Comparison of ENCODE assay signal across 7 cellular contexts in genomic region chr1:23559985-23560755, GRCh38. TPM values are rescaled to one million over a fixed set of nuclear protein-coding genes. Genes with fewer than 3 reads are reported as not detected.
DNase-seq lines count a peak whose midpoint lies in the region; ATAC-seq and TF ChIP-seq lines count a peak whose summit lies in the region.

No MANE protein-coding gene starts in this region.

- H2AFZ ChIP-seq in PC-9: peak overlapping the region; percentile 48; the same call in 1 of the 2 replicates

- H3K9me3 Mint-ChIP-seq in progenitor cell of endocrine pancreas (ENCODE audit: low read depth): no peaks in the 10 kb centered on the region

- POLR2A ChIA-PET in PC-9 (lab: Charles Lee; ENCODE audit: unreplicated experiment): interaction anchor here (0.6 to 0.8 kb wide), 5 partner anchors 14 to 216 kb away, joined by 3 to 33 read pairs (median 7); partner anchors contain the start of gene HNRNPR

- H3K4me3 ChIP-seq in GM12864 (ENCODE audit: low read depth, low read length) (peak overlapping the region; percentile 84; the same call in 1 of the 2 replicates), PC-9 (peak overlapping the region; percentile 67; the same call in 1 of the 2 replicates)

- peaks cover 40% of the 10 kb centered on the region for H3K4me1 ChIP-seq in PC-9 (replicated peaks; ENCODE audit: insufficient read depth)

- CTCF ChIA-PET in PC-9 (lab: Charles Lee): interaction anchor here (0.6 to 1.0 kb wide), 3 partner anchors 17 to 152 kb away, joined by 3 to 4 read pairs (median 3); no protein-coding TSS in a partner anchor

- BruUV-seq in PC-9 (replicated peaks; lab: Mats Ljungman, UMichigan): no TSS peak

- ATAC-seq in GM18519 (IDR thresholded peaks at IDR 0.05; ENCODE audit: low FRiP score, unreplicated experiment) (no peak), HG03108 (IDR thresholded peaks at IDR 0.05; ENCODE audit: unreplicated experiment) (no peak)

- H3K4me3 Mint-ChIP-seq in progenitor cell of endocrine pancreas (ENCODE audit: low read depth): peak overlapping the region; percentile 96

- TF ChIP-seq CTCF in GM12864 (IDR thresholded peaks at IDR 0.05; ENCODE audit: low read depth, low read length, missing control alignments) (no peak), PC-9 (conservative IDR thresholded peaks at IDR 0.05) (no peak), progenitor cell of endocrine pancreas (IDR thresholded peaks at IDR 0.05; ENCODE audit: unreplicated experiment) (no peak)

- H3K36me3 Mint-ChIP-seq in progenitor cell of endocrine pancreas (ENCODE audit: insufficient read depth): peaks cover 16% of the 10 kb centered on the region

- H3K4me1 Mint-ChIP-seq in progenitor cell of endocrine pancreas (ENCODE audit: low read depth): peaks cover 71% of the 10 kb centered on the region

- H3K27ac Mint-ChIP-seq in progenitor cell of endocrine pancreas: peak overlapping the region; percentile 100

- peak overlapping the region; percentile 89 for H3K4me2 ChIP-seq in PC-9

- no peaks in the 10 kb centered on the region for H3K27me3 Mint-ChIP-seq in progenitor cell of endocrine pancreas

- H3K9me2 ChIP-seq in PC-9 (ENCODE audit: insufficient read depth): no peaks in the 10 kb centered on the region

- H4K20me1 ChIP-seq in PC-9 (ENCODE audit: insufficient read depth): no peaks in the 10 kb centered on the region

- intact Hi-C loops in PC-9 (cut with micrococcal nuclease; ENCODE audit: unreplicated experiment): loop anchor here (1.0 to 2.0 kb wide), 3 partner anchors 17 to 67 kb away; no protein-coding TSS in a partner anchor

- peaks cover 41% of the 10 kb centered on the region for H3F3A ChIP-seq in PC-9 (ENCODE audit: insufficient read depth, low read depth)

- H3K79me2 ChIP-seq in PC-9 (ENCODE audit: low read depth): peaks cover 23% of the 10 kb centered on the region

- H3K27me3 ChIP-seq in PC-9 (ENCODE audit: insufficient read depth, low read depth): no peaks in the 10 kb centered on the region

- no peak for DNase-seq in GM12864 (ENCODE audit: low read depth)
- DNase-seq in PC-9: no peak
- DNase-seq in epithelial cell of prostate (ENCODE audit: low read depth, low spot score): no peak
- DNase-seq in progenitor cell of endocrine pancreas (ENCODE audit: low spot score, unreplicated experiment): no peak
- DNase-seq in NCI-H774 (lab: John Stamatoyannopoulos, UW): no peak

- H3K27ac ChIP-seq in PC-9: peak overlapping the region; percentile 96
- H3K27ac ChIP-seq in epithelial cell of prostate: peak overlapping the region; percentile 78

- no peaks in the 10 kb centered on the region for H3K36me3 ChIP-seq in PC-9 (ENCODE audit: low read depth)

- H3K9me3 ChIP-seq in PC-9 (ENCODE audit: insufficient read depth, low read depth): no peaks in the 10 kb centered on the region

RNA-seq across cellular contexts. Expression of gene ID3, which starts 0.9 kb away (rescaled TPM):
- total RNA-seq in PC-9 (2021): 10.4 and 24.7 TPM in 2 replicates
- total RNA-seq in progenitor cell of endocrine pancreas: 420 and 434 TPM in 2 replicates

RNA-seq across cellular contexts. Expression of gene E2F2, which starts 29.1 kb away (rescaled TPM):
- total RNA-seq in PC-9 (2021) (7.6 and 9.0 TPM in 2 replicates), progenitor cell of endocrine pancreas (7.8 and 9.7 TPM in 2 replicates)

Comparison
In these comparisons a context has a peak if more than half of its experiments do, and no peak if none do; other contexts are left out.
1. RNA of gene ID3, which starts 0.9 kb away (total RNA-seq): 420 to 434 TPM in progenitor cell of endocrine pancreas; 10.4 to 24.7 TPM in PC-9; every median in the first group is over 10 times any median in the second.